Comparison of ENCODE assay signal across 16 cellular contexts in the genomic region with DNA sequence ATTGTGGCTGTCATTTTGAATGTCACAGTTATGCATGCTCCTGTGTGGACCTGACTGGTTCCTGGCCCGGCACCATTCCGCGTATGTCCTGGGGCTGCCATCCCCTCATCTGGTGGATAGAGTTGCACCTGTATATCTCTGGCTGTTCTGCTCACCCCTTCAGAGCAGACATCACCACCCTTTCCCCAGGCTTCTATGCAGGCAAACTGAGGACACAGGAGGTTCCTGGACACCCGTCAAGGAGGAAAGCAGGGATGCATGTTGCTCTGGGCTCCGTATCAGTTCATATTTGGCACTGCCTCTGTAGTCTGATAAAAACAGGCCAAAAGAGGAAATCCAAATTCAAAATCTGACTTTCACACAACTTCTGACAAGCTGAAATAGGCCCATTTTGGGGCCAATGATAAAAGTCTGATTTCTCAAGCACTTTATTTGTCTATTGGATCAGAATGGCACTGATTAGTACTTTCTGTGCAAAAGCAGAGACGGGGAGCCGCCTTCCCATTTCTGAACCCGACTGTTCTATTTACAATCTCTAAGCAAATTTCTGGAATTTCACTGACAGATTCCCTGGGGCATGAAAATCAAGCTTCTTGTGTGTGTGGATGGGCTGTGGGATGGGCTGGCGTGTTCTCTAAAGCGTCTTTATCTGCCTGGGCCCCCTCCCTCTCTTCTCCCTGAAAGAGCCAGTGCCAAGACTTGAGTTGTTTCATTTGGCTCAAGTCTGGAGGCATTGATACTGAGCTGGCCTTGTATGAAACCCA.
DNase-seq lines count a peak whose midpoint lies in the region; ATAC-seq and TF ChIP-seq lines count a peak whose summit lies in the region.
"Had no signal": no experiment of that assay in that cellular context is flagged by ENCODE, and none has a peak within 500 bp of the region (broad histone marks: within the 10 kb centered on the region; RNA-seq: fewer than 3 reads in every experiment).

No MANE protein-coding gene starts in this region.

- H3K27me3 ChIP-seq in body of pancreas (no peaks in the 10 kb centered on the region), heart right ventricle (peaks cover 0 to 3% (median 0%) of the 10 kb centered on the region in 7 donors), tibial nerve (no peaks in the 10 kb centered on the region)
- H3K27me3 ChIP-seq: neutrophil had no signal

- H3K36me3 ChIP-seq in body of pancreas (replicated peaks in 1 of 2; ENCODE audit: insufficient read depth in 1 of 2, low read depth in 2 of 2), result no peaks in the 10 kb centered on the region
- no peaks in the 10 kb centered on the region for H3K36me3 ChIP-seq in heart right ventricle
- H3K36me3 ChIP-seq in tibial nerve, result no peaks in the 10 kb centered on the region
- H3K36me3 ChIP-seq: neutrophil had no signal

- H3K9me3 ChIP-seq in body of pancreas, result no peaks in the 10 kb centered on the region
- no peaks in the 10 kb centered on the region for H3K9me3 ChIP-seq in heart right ventricle
- no peaks in the 10 kb centered on the region for H3K9me3 ChIP-seq in tibial nerve
- H3K9me3 ChIP-seq: neutrophil had no signal

- H3K9me3 Mint-ChIP-seq in activated naive CD4-positive, alpha-beta T cell treated with anti-CD3 and anti-CD28 coated beads, Interleukin-2, amount 50 U/mL, for 72 hours, result peaks cover 0 to 6% of the 10 kb centered on the region in 2 donors

- DNase-seq in body of pancreas, result no peak
- peak; percentile 25 to 31 for DNase-seq in heart right ventricle
- DNase-seq in pons (ENCODE audit: low spot score), result peak; percentile 52
- peak; percentile 36 to 46 for DNase-seq in tibial nerve (ENCODE audit: low spot score in 2 of 2)
- no peak for DNase-seq in NCI-H2107 (lab: John Stamatoyannopoulos, UW)
- no peak for DNase-seq in activated naive CD4-positive, alpha-beta T cell treated with anti-CD3 and anti-CD28 coated beads, Interleukin-2, amount 50 U/mL, for 72 hours (ENCODE audit: low spot score in 2 of 2)
- no peak for DNase-seq in GDM1 (lab: John Stamatoyannopoulos, UW)
- DNase-seq: activated CD8-positive, alpha-beta memory T cell treated with anti-CD3 and anti-CD28 coated beads for 24 hours; activated effector memory CD4-positive, alpha-beta T cell treated with anti-CD3 and anti-CD28 coated beads, Interleukin-2, amount 50 U/mL, for 16 hours; effector memory CD4-positive, alpha-beta T cell; foreskin fibroblast; mammary epithelial cell; NCI-H2081; NCI-H748 treated with DMSO at 0.1 percent for 48 hours had no signal

- TF ChIP-seq EP300 in tibial nerve (IDR thresholded peaks at IDR 0.05), result peak in 1 of 2 donors; percentile 37

- TF ChIP-seq POLR2A in body of pancreas (IDR thresholded peaks at IDR 0.05), result no peak
- no peak for TF ChIP-seq POLR2A in tibial nerve (IDR thresholded peaks at IDR 0.05)

- whole genome bisulfite sequencing in body of pancreas, 2 donors, result 49 to 58% methylated on average over 10 of the region's 10 CpGs
- 67 to 68% methylated on average over 10 of the region's 10 CpGs for WGBS in heart right ventricle, 2 donors
- WGBS in tibial nerve, 2 donors, result 42 to 44% methylated on average over 10 of the region's 10 CpGs

- H3K4me1 ChIP-seq in body of pancreas (peaks cover 60% of the 10 kb centered on the region), heart right ventricle (peaks cover 0 to 54% (median 19%) of the 10 kb centered on the region in 9 donors), tibial nerve (peaks cover 0 to 66% (median 31%) of the 10 kb centered on the region in 4 donors)

- intact Hi-C loops in body of pancreas (cut with DNase I), result no loop called here
- intact Hi-C loops in heart right ventricle (cut with DNase I), result loop anchor here in 1 of 10 donors (5.0 kb wide), 1 partner anchor 95 kb away; a partner anchor contains a TSS

- no peak for ATAC-seq in body of pancreas
- peak in 7 of 8 donors; percentile 12 to 78 (median 56) for ATAC-seq in heart right ventricle
- no peak for ATAC-seq in GM18511 (IDR thresholded peaks at IDR 0.05; ENCODE audit: unreplicated experiment)
- no peak for ATAC-seq in activated naive CD4-positive, alpha-beta T cell treated with anti-CD3 and anti-CD28 coated beads, Interleukin-2, amount 50 U/mL, for 72 hours

- no peak overlapping the region for H3K27ac Mint-ChIP-seq in activated naive CD4-positive, alpha-beta T cell treated with anti-CD3 and anti-CD28 coated beads, Interleukin-2, amount 50 U/mL, for 72 hours

- no peak for TF ChIP-seq CTCF in body of pancreas (IDR thresholded peaks at IDR 0.05)
- no peak for TF ChIP-seq CTCF in heart right ventricle (IDR thresholded peaks at IDR 0.05)
- TF ChIP-seq CTCF in tibial nerve (IDR thresholded peaks at IDR 0.05), result no peak

- H3K4me3 ChIP-seq in body of pancreas, result no peak overlapping the region
- peak overlapping the region in 1 of 10 donors; percentile 3 for H3K4me3 ChIP-seq in heart right ventricle
- no peak overlapping the region for H3K4me3 ChIP-seq in tibial nerve

- H3K27ac ChIP-seq in body of pancreas (peak overlapping the region in 3 of 4 donors; percentile 61 to 66 (median 65)), heart right ventricle (peak overlapping the region in 5 of 10 donors; percentile 1 to 55 (median 39)), tibial nerve (peak overlapping the region in 3 of 4 donors; percentile 11 to 79 (median 35))
- H3K27ac ChIP-seq: neutrophil had no signal

- H3K36me3 Mint-ChIP-seq in activated naive CD4-positive, alpha-beta T cell treated with anti-CD3 and anti-CD28 coated beads, Interleukin-2, amount 50 U/mL, for 72 hours, result peaks cover 0 to 5% of the 10 kb centered on the region in 2 donors

Comparison
In these comparisons a context has a peak if more than half of its experiments do, and no peak if none do; other contexts are left out.
1. ATAC-seq: peak in heart right ventricle (7 of 8); none in body of pancreas (single experiment), GM18511 (single experiment) and activated naive CD4-positive, alpha-beta T cell treated with anti-CD3 and anti-CD28 coated beads, Interleukin-2, amount 50 U/mL, for 72 hours (0 of 2).
2. DNase-seq: peak in heart right ventricle (2 of 2), pons (single experiment) and tibial nerve (2 of 2); none in body of pancreas (0 of 4), NCI-H2107 (single experiment), activated naive CD4-positive, alpha-beta T cell treated with anti-CD3 and anti-CD28 coated beads, Interleukin-2, amount 50 U/mL, for 72 hours (0 of 2) and GDM1 (single experiment).